In the genomic region with DNA sequence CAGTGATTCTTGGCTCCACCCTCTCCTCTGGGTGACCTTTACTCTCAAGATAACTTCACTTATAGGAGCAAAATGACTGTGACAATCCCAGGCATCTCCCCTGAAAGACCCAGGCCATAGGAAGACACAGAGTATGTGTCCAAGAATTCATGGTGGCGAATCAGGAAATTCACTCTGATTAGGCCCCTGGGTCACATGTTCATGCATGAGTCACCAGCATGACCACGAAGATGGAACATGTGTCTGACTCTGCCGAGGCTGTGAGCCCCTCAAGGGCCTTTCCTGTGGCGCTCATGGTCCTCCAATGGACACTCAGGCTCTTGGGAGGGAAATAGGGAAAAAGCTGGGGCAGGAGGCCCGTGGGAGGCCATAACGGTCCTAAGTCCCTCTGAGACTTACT, we compare ENCODE assay signal across 17 cellular contexts.
"Had no signal": no experiment of that assay in that cellular context is flagged by ENCODE, and none has a peak within 500 bp of the region (broad histone marks: within the 10 kb centered on the region; RNA-seq: fewer than 3 reads in every experiment).

No MANE protein-coding gene starts in this region.

- H3K4me3 Mint-ChIP-seq: activated naive CD4-positive, alpha-beta T cell treated with anti-CD3 and anti-CD28 coated beads for 36 hours; activated T-cell treated with anti-CD3 and anti-CD28 coated beads, Interleukin-2, amount 50 U/mL, for 72 hours; endodermal cell; naive thymus-derived CD4-positive, alpha-beta T cell; neural crest cell had no signal

- H3K27ac ChIP-seq: left lung, testis, uterus had no signal

- H3K36me3 ChIP-seq: left lung, uterus had no signal

- H3K9me3 ChIP-seq: left lung, testis, uterus had no signal

- H3K4me3 ChIP-seq: left lung, testis, uterus had no signal

- H3K4me1 ChIP-seq: testis, uterus had no signal

- H3K36me3 Mint-ChIP-seq: naive thymus-derived CD4-positive, alpha-beta T cell had no signal

- H3K4me1 Mint-ChIP-seq: neural crest cell had no signal

- H3K27me3 ChIP-seq: left lung, testis, uterus had no signal

- H3K9me3 Mint-ChIP-seq: activated naive CD4-positive, alpha-beta T cell treated with anti-CD3 and anti-CD28 coated beads for 36 hours; activated T-cell treated with anti-CD3 and anti-CD28 coated beads, Interleukin-2, amount 50 U/mL, for 72 hours; endodermal cell; naive thymus-derived CD4-positive, alpha-beta T cell had no signal

- ATAC-seq: activated CD4-positive, CD25-positive, alpha-beta regulatory T cell treated with anti-CD3 and anti-CD28 coated beads, Interleukin-2, amount 50 U/mL, for 24 hours; activated T-cell treated with anti-CD3 and anti-CD28 coated beads, Interleukin-2, amount 50 U/mL, for 72 hours; left lung; naive thymus-derived CD4-positive, alpha-beta T cell had no signal

- DNase-seq: activated effector memory CD4-positive, alpha-beta T cell treated with Interleukin-2 at 50 U/mL for 16 hours; activated naive CD4-positive, alpha-beta T cell treated with anti-CD3 and anti-CD28 coated beads for 36 hours; activated T-cell treated with anti-CD3 and anti-CD28 coated beads, Interleukin-2, amount 50 U/mL, for 72 hours; cortex of kidney; endodermal cell; kidney; left lung; naive thymus-derived CD4-positive, alpha-beta T cell; occipital lobe; posterior cingulate gyrus; stimulated activated CD4-positive, alpha-beta T cell treated with anti-CD3 and anti-CD28 coated beads, Interleukin-4, amount 100 ng/mL, for 1 hour; stimulated activated naive CD4-positive, alpha-beta T cell; testis; trophoblast cell; uterus had no signal

- FAIRE-seq: kidney had no signal

- H3K27ac Mint-ChIP-seq: activated naive CD4-positive, alpha-beta T cell treated with anti-CD3 and anti-CD28 coated beads for 36 hours; activated T-cell treated with anti-CD3 and anti-CD28 coated beads, Interleukin-2, amount 50 U/mL, for 72 hours; endodermal cell; naive thymus-derived CD4-positive, alpha-beta T cell had no signal
